In genomic region chr17:60525624-60526514, GRCh38 we compare ENCODE assay signal across 1 cellular context.
TF ChIP-seq lines count a peak whose summit lies in the region.

TSS of gene APPBP2 (minus strand) at chr17:60526242. CDS start at chr17:60525931, 311 bp downstream.

TF ChIP-seq in HepG2, 621 proteins besides CTCF, POLR2A, EP300 and RAD21 (continued from another document and continues in another):
- TF ChIP-seq, protein P1, sequence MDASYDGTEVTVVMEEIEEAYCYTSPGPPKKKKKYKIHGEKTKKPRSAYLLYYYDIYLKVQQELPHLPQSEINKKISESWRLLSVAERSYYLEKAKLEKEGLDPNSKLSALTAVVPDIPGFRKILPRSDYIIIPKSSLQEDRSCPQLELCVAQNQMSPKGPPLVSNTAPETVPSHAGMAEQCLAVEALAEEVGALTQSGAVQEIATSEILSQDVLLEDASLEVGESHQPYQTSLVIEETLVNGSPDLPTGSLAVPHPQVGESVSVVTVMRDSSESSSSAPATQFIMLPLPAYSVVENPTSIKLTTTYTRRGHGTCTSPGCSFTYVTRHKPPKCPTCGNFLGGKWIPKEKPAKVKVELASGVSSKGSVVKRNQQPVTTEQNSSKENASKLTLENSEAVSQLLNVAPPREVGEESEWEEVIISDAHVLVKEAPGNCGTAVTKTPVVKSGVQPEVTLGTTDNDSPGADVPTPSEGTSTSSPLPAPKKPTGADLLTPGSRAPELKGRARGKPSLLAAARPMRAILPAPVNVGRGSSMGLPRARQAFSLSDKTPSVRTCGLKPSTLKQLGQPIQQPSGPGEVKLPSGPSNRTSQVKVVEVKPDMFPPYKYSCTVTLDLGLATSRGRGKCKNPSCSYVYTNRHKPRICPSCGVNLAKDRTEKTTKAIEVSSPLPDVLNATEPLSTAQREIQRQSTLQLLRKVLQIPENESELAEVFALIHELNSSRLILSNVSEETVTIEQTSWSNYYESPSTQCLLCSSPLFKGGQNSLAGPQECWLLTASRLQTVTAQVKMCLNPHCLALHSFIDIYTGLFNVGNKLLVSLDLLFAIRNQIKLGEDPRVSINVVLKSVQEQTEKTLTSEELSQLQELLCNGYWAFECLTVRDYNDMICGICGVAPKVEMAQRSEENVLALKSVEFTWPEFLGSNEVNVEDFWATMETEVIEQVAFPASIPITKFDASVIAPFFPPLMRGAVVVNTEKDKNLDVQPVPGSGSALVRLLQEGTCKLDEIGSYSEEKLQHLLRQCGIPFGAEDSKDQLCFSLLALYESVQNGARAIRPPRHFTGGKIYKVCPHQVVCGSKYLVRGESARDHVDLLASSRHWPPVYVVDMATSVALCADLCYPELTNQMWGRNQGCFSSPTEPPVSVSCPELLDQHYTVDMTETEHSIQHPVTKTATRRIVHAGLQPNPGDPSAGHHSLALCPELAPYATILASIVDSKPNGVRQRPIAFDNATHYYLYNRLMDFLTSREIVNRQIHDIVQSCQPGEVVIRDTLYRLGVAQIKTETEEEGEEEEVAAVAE (CRISPR knock-in tag; IDR thresholded peaks at IDR 0.05; ENCODE audit: borderline replicate concordance) = peak; percentile 42
- TF ChIP-seq, protein P2, sequence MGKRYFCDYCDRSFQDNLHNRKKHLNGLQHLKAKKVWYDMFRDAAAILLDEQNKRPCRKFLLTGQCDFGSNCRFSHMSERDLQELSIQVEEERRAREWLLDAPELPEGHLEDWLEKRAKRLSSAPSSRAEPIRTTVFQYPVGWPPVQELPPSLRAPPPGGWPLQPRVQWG (CRISPR knock-in tag; IDR thresholded peaks at IDR 0.05; ENCODE audit: borderline replicate concordance, low read depth) = no peak
- peak; percentile 80 for TF ChIP-seq POGZ (CRISPR knock-in tag; IDR thresholded peaks at IDR 0.05)
- no peak for TF ChIP-seq RFXANK (CRISPR knock-in tag; IDR thresholded peaks at IDR 0.05)
- peak; percentile 79 for TF ChIP-seq ZNF12 (CRISPR knock-in tag; IDR thresholded peaks at IDR 0.05)
- TF ChIP-seq SP5 (CRISPR knock-in tag; IDR thresholded peaks at IDR 0.05; ENCODE audit: borderline replicate concordance, low read depth) = peak; percentile 65
- peak; percentile 97; the same call in 1 of the 2 replicates for TF ChIP-seq AHR (CRISPR knock-in tag; IDR thresholded peaks at IDR 0.05)
- TF ChIP-seq HHEX (CRISPR knock-in tag; IDR thresholded peaks at IDR 0.05) = no peak
- TF ChIP-seq FOXC1 (CRISPR knock-in tag; IDR thresholded peaks at IDR 0.05; ENCODE audit: borderline replicate concordance) = peak; percentile 88
- TF ChIP-seq, protein P3, sequence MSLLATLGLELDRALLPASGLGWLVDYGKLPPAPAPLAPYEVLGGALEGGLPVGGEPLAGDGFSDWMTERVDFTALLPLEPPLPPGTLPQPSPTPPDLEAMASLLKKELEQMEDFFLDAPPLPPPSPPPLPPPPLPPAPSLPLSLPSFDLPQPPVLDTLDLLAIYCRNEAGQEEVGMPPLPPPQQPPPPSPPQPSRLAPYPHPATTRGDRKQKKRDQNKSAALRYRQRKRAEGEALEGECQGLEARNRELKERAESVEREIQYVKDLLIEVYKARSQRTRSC (CRISPR knock-in tag; IDR thresholded peaks at IDR 0.05; ENCODE audit: low read depth) = 0 out of 2 replicates have a peak, but pooled peaks have one; percentile 81
- no peak for TF ChIP-seq ZNF569 (CRISPR knock-in tag; IDR thresholded peaks at IDR 0.05; ENCODE audit: borderline replicate concordance)
- peak; percentile 95 for TF ChIP-seq MXD4 (CRISPR knock-in tag; IDR thresholded peaks at IDR 0.05)
- TF ChIP-seq ZNF670 (CRISPR knock-in tag; IDR thresholded peaks at IDR 0.05; ENCODE audit: borderline replicate concordance) = peak; percentile 85
- TF ChIP-seq RARG (CRISPR knock-in tag; IDR thresholded peaks at IDR 0.05; ENCODE audit: low read depth) = no peak
- TF ChIP-seq, protein P4, sequence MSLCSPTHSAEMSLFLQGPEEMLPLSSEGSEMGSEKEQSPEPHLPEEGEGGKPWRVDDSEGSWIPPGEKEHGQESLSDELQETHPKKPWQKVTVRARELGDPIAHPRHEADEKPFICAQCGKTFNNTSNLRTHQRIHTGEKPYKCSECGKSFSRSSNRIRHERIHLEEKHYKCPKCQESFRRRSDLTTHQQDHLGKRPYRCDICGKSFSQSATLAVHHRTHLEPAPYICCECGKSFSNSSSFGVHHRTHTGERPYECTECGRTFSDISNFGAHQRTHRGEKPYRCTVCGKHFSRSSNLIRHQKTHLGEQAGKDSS (CRISPR knock-in tag; IDR thresholded peaks at IDR 0.05; ENCODE audit: borderline replicate concordance, low read depth) = peak; percentile 82; the same call in 1 of the 2 replicates
- peak; percentile 71 for TF ChIP-seq ATF7 (IDR thresholded peaks at IDR 0.05)
- peak; percentile 93 for TF ChIP-seq ATF7 (CRISPR knock-in tag; IDR thresholded peaks at IDR 0.05)
- peak; percentile 91; the same call in 1 of the 2 replicates for TF ChIP-seq NR3C1 (CRISPR knock-in tag; IDR thresholded peaks at IDR 0.05)
- TF ChIP-seq ARID2 (CRISPR knock-in tag; IDR thresholded peaks at IDR 0.05; ENCODE audit: borderline replicate concordance) = peak; percentile 47; the same call in 1 of the 2 replicates
- no peak; the same call in 1 of the 2 replicates for TF ChIP-seq ZBTB21 (CRISPR knock-in tag; IDR thresholded peaks at IDR 0.05)
- no peak for TF ChIP-seq NPAS2 (CRISPR knock-in tag; IDR thresholded peaks at IDR 0.05; ENCODE audit: borderline replicate concordance)
- no peak; the same call in 1 of the 2 replicates for TF ChIP-seq ZNF256 (CRISPR knock-in tag; conservative IDR thresholded peaks at IDR 0.05)
- TF ChIP-seq ARNT2 (CRISPR knock-in tag; IDR thresholded peaks at IDR 0.05; ENCODE audit: low read depth) = peak; percentile 82
- TF ChIP-seq, protein P5, sequence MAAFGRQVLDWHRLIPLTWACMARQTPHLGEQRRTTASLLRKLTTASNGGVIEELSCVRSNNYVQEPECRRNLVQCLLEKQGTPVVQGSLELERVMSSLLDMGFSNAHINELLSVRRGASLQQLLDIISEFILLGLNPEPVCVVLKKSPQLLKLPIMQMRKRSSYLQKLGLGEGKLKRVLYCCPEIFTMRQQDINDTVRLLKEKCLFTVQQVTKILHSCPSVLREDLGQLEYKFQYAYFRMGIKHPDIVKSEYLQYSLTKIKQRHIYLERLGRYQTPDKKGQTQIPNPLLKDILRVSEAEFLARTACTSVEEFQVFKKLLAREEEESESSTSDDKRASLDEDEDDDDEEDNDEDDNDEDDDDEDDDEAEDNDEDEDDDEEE (CRISPR knock-in tag; IDR thresholded peaks at IDR 0.05) = peak; percentile 93
- TF ChIP-seq DNMT1 (CRISPR knock-in tag; IDR thresholded peaks at IDR 0.05) = no peak; the same call in 1 of the 2 replicates
- TF ChIP-seq MAFK (conservative IDR thresholded peaks at IDR 0.05 in 1 of 2, IDR thresholded peaks at IDR 0.05 in 1 of 2; ENCODE audit: low read length in 2 of 2) = no peak
- TF ChIP-seq, protein P6, sequence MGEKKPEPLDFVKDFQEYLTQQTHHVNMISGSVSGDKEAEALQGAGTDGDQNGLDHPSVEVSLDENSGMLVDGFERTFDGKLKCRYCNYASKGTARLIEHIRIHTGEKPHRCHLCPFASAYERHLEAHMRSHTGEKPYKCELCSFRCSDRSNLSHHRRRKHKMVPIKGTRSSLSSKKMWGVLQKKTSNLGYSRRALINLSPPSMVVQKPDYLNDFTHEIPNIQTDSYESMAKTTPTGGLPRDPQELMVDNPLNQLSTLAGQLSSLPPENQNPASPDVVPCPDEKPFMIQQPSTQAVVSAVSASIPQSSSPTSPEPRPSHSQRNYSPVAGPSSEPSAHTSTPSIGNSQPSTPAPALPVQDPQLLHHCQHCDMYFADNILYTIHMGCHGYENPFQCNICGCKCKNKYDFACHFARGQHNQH (CRISPR knock-in tag; IDR thresholded peaks at IDR 0.05) = peak; percentile 93
- peak; percentile 96 for TF ChIP-seq ZNF350 (CRISPR knock-in tag; IDR thresholded peaks at IDR 0.05; ENCODE audit: borderline replicate concordance, low read depth)
- TF ChIP-seq CHCHD3 (CRISPR knock-in tag; IDR thresholded peaks at IDR 0.05) = no peak
- peak; percentile 6; the same call in 1 of the 2 replicates for TF ChIP-seq ZNF460 (CRISPR knock-in tag; IDR thresholded peaks at IDR 0.05; ENCODE audit: borderline replicate concordance)
- no peak for TF ChIP-seq NFIB (CRISPR knock-in tag; IDR thresholded peaks at IDR 0.05; ENCODE audit: borderline replicate concordance)
- peak; percentile 60 for TF ChIP-seq ETV5 (CRISPR knock-in tag; IDR thresholded peaks at IDR 0.05; ENCODE audit: borderline replicate concordance)
- TF ChIP-seq BHLHE40 (IDR thresholded peaks at IDR 0.05; ENCODE audit: low read length) = 0 out of 2 replicates have a peak, but pooled peaks have one; percentile 8
- TF ChIP-seq ZFP36L2 (CRISPR knock-in tag; IDR thresholded peaks at IDR 0.05) = no peak
- TF ChIP-seq, protein P7, sequence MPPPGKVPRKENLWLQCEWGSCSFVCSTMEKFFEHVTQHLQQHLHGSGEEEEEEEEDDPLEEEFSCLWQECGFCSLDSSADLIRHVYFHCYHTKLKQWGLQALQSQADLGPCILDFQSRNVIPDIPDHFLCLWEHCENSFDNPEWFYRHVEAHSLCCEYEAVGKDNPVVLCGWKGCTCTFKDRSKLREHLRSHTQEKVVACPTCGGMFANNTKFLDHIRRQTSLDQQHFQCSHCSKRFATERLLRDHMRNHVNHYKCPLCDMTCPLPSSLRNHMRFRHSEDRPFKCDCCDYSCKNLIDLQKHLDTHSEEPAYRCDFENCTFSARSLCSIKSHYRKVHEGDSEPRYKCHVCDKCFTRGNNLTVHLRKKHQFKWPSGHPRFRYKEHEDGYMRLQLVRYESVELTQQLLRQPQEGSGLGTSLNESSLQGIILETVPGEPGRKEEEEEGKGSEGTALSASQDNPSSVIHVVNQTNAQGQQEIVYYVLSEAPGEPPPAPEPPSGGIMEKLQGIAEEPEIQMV (CRISPR knock-in tag; IDR thresholded peaks at IDR 0.05; ENCODE audit: low read depth) = no peak
- TF ChIP-seq DNMT3B (CRISPR knock-in tag; conservative IDR thresholded peaks at IDR 0.05) = peak; percentile 59; the same call in 1 of the 2 replicates
- TF ChIP-seq HOXA3 (CRISPR knock-in tag; IDR thresholded peaks at IDR 0.05) = peak; percentile 91
- no peak for TF ChIP-seq ZNF282 (IDR thresholded peaks at IDR 0.05; ENCODE audit: partially characterized antibody)
- TF ChIP-seq, protein P8, sequence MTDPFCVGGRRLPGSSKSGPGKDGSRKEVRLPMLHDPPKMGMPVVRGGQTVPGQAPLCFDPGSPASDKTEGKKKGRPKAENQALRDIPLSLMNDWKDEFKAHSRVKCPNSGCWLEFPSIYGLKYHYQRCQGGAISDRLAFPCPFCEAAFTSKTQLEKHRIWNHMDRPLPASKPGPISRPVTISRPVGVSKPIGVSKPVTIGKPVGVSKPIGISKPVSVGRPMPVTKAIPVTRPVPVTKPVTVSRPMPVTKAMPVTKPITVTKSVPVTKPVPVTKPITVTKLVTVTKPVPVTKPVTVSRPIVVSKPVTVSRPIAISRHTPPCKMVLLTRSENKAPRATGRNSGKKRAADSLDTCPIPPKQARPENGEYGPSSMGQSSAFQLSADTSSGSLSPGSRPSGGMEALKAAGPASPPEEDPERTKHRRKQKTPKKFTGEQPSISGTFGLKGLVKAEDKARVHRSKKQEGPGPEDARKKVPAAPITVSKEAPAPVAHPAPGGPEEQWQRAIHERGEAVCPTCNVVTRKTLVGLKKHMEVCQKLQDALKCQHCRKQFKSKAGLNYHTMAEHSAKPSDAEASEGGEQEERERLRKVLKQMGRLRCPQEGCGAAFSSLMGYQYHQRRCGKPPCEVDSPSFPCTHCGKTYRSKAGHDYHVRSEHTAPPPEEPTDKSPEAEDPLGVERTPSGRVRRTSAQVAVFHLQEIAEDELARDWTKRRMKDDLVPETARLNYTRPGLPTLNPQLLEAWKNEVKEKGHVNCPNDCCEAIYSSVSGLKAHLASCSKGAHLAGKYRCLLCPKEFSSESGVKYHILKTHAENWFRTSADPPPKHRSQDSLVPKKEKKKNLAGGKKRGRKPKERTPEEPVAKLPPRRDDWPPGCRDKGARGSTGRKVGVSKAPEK (CRISPR knock-in tag; IDR thresholded peaks at IDR 0.05; ENCODE audit: borderline replicate concordance) = no peak
- TF ChIP-seq ZNF674 (CRISPR knock-in tag; IDR thresholded peaks at IDR 0.05; ENCODE audit: low read depth) = no peak
- TF ChIP-seq, protein P9, sequence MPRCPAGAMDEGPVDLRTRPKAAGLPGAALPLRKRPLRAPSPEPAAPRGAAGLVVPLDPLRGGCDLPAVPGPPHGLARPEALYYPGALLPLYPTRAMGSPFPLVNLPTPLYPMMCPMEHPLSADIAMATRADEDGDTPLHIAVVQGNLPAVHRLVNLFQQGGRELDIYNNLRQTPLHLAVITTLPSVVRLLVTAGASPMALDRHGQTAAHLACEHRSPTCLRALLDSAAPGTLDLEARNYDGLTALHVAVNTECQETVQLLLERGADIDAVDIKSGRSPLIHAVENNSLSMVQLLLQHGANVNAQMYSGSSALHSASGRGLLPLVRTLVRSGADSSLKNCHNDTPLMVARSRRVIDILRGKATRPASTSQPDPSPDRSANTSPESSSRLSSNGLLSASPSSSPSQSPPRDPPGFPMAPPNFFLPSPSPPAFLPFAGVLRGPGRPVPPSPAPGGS (CRISPR knock-in tag; IDR thresholded peaks at IDR 0.05) = peak; percentile 81
- peak; percentile 10; the same call in 1 of the 2 replicates for TF ChIP-seq GFI1 (CRISPR knock-in tag; IDR thresholded peaks at IDR 0.05; ENCODE audit: borderline replicate concordance)
- peak; percentile 61; the same call in 1 of the 2 replicates for TF ChIP-seq ZNF230 (CRISPR knock-in tag; IDR thresholded peaks at IDR 0.05)
- peak; percentile 81 for TF ChIP-seq GATA4 (IDR thresholded peaks at IDR 0.05; ENCODE audit: borderline replicate concordance, low read depth)
- TF ChIP-seq ZNF3 (CRISPR knock-in tag; IDR thresholded peaks at IDR 0.05) = peak; percentile 58; the same call in 1 of the 2 replicates
- TF ChIP-seq, protein P10, sequence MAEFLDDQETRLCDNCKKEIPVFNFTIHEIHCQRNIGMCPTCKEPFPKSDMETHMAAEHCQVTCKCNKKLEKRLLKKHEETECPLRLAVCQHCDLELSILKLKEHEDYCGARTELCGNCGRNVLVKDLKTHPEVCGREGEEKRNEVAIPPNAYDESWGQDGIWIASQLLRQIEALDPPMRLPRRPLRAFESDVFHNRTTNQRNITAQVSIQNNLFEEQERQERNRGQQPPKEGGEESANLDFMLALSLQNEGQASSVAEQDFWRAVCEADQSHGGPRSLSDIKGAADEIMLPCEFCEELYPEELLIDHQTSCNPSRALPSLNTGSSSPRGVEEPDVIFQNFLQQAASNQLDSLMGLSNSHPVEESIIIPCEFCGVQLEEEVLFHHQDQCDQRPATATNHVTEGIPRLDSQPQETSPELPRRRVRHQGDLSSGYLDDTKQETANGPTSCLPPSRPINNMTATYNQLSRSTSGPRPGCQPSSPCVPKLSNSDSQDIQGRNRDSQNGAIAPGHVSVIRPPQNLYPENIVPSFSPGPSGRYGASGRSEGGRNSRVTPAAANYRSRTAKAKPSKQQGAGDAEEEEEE (CRISPR knock-in tag; IDR thresholded peaks at IDR 0.05; ENCODE audit: borderline replicate concordance) = peak; percentile 98; the same call in 1 of the 2 replicates
